Comparison of ENCODE assay signal across 8 cellular contexts in genomic region chr4:15729910-15730533, GRCh38. TPM values are rescaled to one million over a fixed set of nuclear protein-coding genes. Genes with fewer than 3 reads are reported as not detected.
DNase-seq lines count a peak whose midpoint lies in the region; ATAC-seq and TF ChIP-seq lines count a peak whose summit lies in the region.

No MANE protein-coding gene starts in this region.

- no peak overlapping the region for H3K27ac ChIP-seq in parathyroid adenoma

- H3K4me1 ChIP-seq in parathyroid adenoma, result no peaks in the 10 kb centered on the region

- no peak overlapping the region for H3K4me3 Mint-ChIP-seq in activated naive CD4-positive, alpha-beta T cell treated with anti-CD3 and anti-CD28 coated beads for 36 hours

- H3K9me3 Mint-ChIP-seq in activated naive CD4-positive, alpha-beta T cell treated with anti-CD3 and anti-CD28 coated beads for 36 hours, result no peaks in the 10 kb centered on the region
- H3K9me3 Mint-ChIP-seq in activated naive CD4-positive, alpha-beta T cell treated with anti-CD3 and anti-CD28 coated beads, Interleukin-2, amount 50 U/mL, for 72 hours, result no peaks in the 10 kb centered on the region

- ATAC-seq in activated naive CD4-positive, alpha-beta T cell treated with anti-CD3 and anti-CD28 coated beads, Interleukin-2, amount 50 U/mL, for 72 hours, result no peak
- ATAC-seq in GM21619 (IDR thresholded peaks at IDR 0.05; ENCODE audit: unreplicated experiment), result peak; percentile 78
- ATAC-seq in GM21576 (IDR thresholded peaks at IDR 0.05; ENCODE audit: unreplicated experiment), result no peak

- no peak overlapping the region for H3K27ac Mint-ChIP-seq in activated naive CD4-positive, alpha-beta T cell treated with anti-CD3 and anti-CD28 coated beads for 36 hours
- H3K27ac Mint-ChIP-seq in activated naive CD4-positive, alpha-beta T cell treated with anti-CD3 and anti-CD28 coated beads, Interleukin-2, amount 50 U/mL, for 72 hours, result no peak overlapping the region

- CTCF ChIA-PET in activated naive CD4-positive, alpha-beta T cell treated with anti-CD3 and anti-CD28 coated beads for 36 hours (lab: Charles Lee), result interaction anchor here (0.8 to 3.3 kb wide), 9 partner anchors 15 to 271 kb away, joined by 3 to 16 read pairs (median 4); no protein-coding TSS in a partner anchor

- H3K79me2 ChIP-seq in parathyroid adenoma, result no peaks in the 10 kb centered on the region

- H3K36me3 ChIP-seq in parathyroid adenoma (ENCODE audit: control insufficient read depth, insufficient read depth, low read length), result no peaks in the 10 kb centered on the region

- intact Hi-C loops in activated naive CD4-positive, alpha-beta T cell treated with anti-CD3 and anti-CD28 coated beads for 36 hours (cut with micrococcal nuclease), result loop anchor here (1.0 to 2.0 kb wide), 7 partner anchors 26 to 271 kb away; no protein-coding TSS in a partner anchor

- H3K27me3 ChIP-seq in parathyroid adenoma (ENCODE audit: control insufficient read depth, insufficient read depth, low read length), result no peaks in the 10 kb centered on the region

- H3K9ac ChIP-seq in parathyroid adenoma, result no peak overlapping the region

- H3K9me3 ChIP-seq in parathyroid adenoma (ENCODE audit: control insufficient read depth, low read length), result no peaks in the 10 kb centered on the region

- H3K36me3 Mint-ChIP-seq in activated naive CD4-positive, alpha-beta T cell treated with anti-CD3 and anti-CD28 coated beads for 36 hours (ENCODE audit: low read depth), result no peaks in the 10 kb centered on the region
- H3K36me3 Mint-ChIP-seq in activated naive CD4-positive, alpha-beta T cell treated with anti-CD3 and anti-CD28 coated beads, Interleukin-2, amount 50 U/mL, for 72 hours, result peaks cover 0 to 5% of the 10 kb centered on the region in 2 donors

- no peak overlapping the region for H2AFZ ChIP-seq in parathyroid adenoma

- peak; percentile 54 for DNase-seq in activated naive CD4-positive, alpha-beta T cell treated with anti-CD3 and anti-CD28 coated beads for 36 hours
- DNase-seq in activated naive CD4-positive, alpha-beta T cell treated with anti-CD3 and anti-CD28 coated beads, Interleukin-2, amount 50 U/mL, for 72 hours (ENCODE audit: low spot score in 2 of 2), result no peak
- peak; percentile 21 for DNase-seq in NCI-H1694 (lab: John Stamatoyannopoulos, UW)
- peak; percentile 16 for DNase-seq in activated CD4-positive, alpha-beta T cell treated with anti-CD3 and anti-CD28 coated beads for 48 hours
- DNase-seq in foreskin melanocyte, result peak; percentile 32

- H3K4me1 Mint-ChIP-seq in activated naive CD4-positive, alpha-beta T cell treated with anti-CD3 and anti-CD28 coated beads for 36 hours (ENCODE audit: low read depth), result peaks cover 13% of the 10 kb centered on the region

- peak; percentile 66 for TF ChIP-seq CTCF in parathyroid adenoma (IDR thresholded peaks at IDR 0.05)

- no peaks in the 10 kb centered on the region for H3K27me3 Mint-ChIP-seq in activated naive CD4-positive, alpha-beta T cell treated with anti-CD3 and anti-CD28 coated beads for 36 hours (ENCODE audit: low read depth)

- no peak overlapping the region for H3K4me2 ChIP-seq in parathyroid adenoma (ENCODE audit: low read length)

- H3K4me3 ChIP-seq in parathyroid adenoma (ENCODE audit: low read depth, low read length), result no peak overlapping the region

RNA-seq across cellular contexts. Expression of gene BST1, which starts 27.2 kb away (rescaled TPM):
- total RNA-seq in activated naive CD4-positive, alpha-beta T cell treated with anti-CD3 and anti-CD28 coated beads for 36 hours, result under 1 TPM; 0.74 to 0.96 TPM
- total RNA-seq in activated naive CD4-positive, alpha-beta T cell treated with anti-CD3 and anti-CD28 coated beads, Interleukin-2, amount 50 U/mL, for 72 hours, result under 1 TPM; 0.39 to 0.82 TPM

RNA-seq across cellular contexts. Expression of gene CD38, which starts 48.1 kb away (rescaled TPM):
- total RNA-seq in activated naive CD4-positive, alpha-beta T cell treated with anti-CD3 and anti-CD28 coated beads for 36 hours, result 10 to 100 TPM; 18.5 to 20.0 TPM
- 10 to 100 TPM; 10.7 to 32.8 TPM for total RNA-seq in activated naive CD4-positive, alpha-beta T cell treated with anti-CD3 and anti-CD28 coated beads, Interleukin-2, amount 50 U/mL, for 72 hours

RNA-seq across cellular contexts. Expression of gene FAM200B, which starts 48.4 kb away (rescaled TPM):
- total RNA-seq in activated naive CD4-positive, alpha-beta T cell treated with anti-CD3 and anti-CD28 coated beads for 36 hours, result 1 to 10 TPM; 8.0 to 9.1 TPM
- 10 to 100 TPM in 1 of 2 donors, 1 to 10 TPM in 1; 7.7 to 10.6 TPM for total RNA-seq in activated naive CD4-positive, alpha-beta T cell treated with anti-CD3 and anti-CD28 coated beads, Interleukin-2, amount 50 U/mL, for 72 hours

Comparison
In these comparisons a context has a peak if more than half of its experiments do, and no peak if none do; other contexts are left out.
1. DNase-seq: peak in activated naive CD4-positive, alpha-beta T cell treated with anti-CD3 and anti-CD28 coated beads for 36 hours (single experiment), NCI-H1694 (single experiment), activated CD4-positive, alpha-beta T cell treated with anti-CD3 and anti-CD28 coated beads for 48 hours (single experiment) and foreskin melanocyte (single experiment); none in activated naive CD4-positive, alpha-beta T cell treated with anti-CD3 and anti-CD28 coated beads, Interleukin-2, amount 50 U/mL, for 72 hours (0 of 2).